ENCODE assay signal across 19 cellular contexts in genomic region chr15:100107151-100107550, GRCh38.
"Had no signal": no experiment of that assay in that cellular context is flagged by ENCODE, and none has a peak within 500 bp of the region (broad histone marks: within the 10 kb centered on the region; RNA-seq: fewer than 3 reads in every experiment).

No MANE protein-coding gene starts in this region.

- DNase-seq: activated naive CD4-positive, alpha-beta T cell treated with anti-CD3 and anti-CD28 coated beads for 36 hours; activated naive CD8-positive, alpha-beta T cell treated with anti-CD3 and anti-CD28 coated beads, Interleukin-2, amount 10 ng/mL, durations not matched to agents 7 days and 5 days; activated T-cell treated with anti-CD3 and anti-CD28 coated beads, Interleukin-2, amount 50 U/mL, for 1 hour; amniotic stem cell; naive thymus-derived CD8-positive, alpha-beta T cell; stimulated activated CD4-positive, alpha-beta T cell treated with anti-CD3 and anti-CD28 coated beads, Interleukin-15, amount 100 ng/mL, for 24 hours; stimulated activated naive CD4-positive, alpha-beta T cell; T-cell; WERI-Rb-1 had no signal

- H3K27ac Mint-ChIP-seq: activated naive CD4-positive, alpha-beta T cell treated with anti-CD3 and anti-CD28 coated beads for 36 hours; activated naive CD8-positive, alpha-beta T cell treated with anti-CD3 and anti-CD28 coated beads, Interleukin-2, amount 10 ng/mL, durations not matched to agents 7 days and 5 days; activated T-helper 2 cell treated with anti-CD3 and anti-CD28 coated beads, Interferon-gamma antibody, Interleukin-2, Interleukin-4, amounts not matched to agents 10 μg/mL and 5 μg/mL and 100 μg/mL, durations not matched to agents 14 hours and 24 hours and 36 hours; mesothelial cell of epicardium; T-cell; type B pancreatic cell had no signal

- H3K36me3 Mint-ChIP-seq: naive thymus-derived CD8-positive, alpha-beta T cell had no signal

- H3K27me3 ChIP-seq: cardiac muscle cell, heart left ventricle, right atrium auricular region had no signal

- H3K9me3 Mint-ChIP-seq: activated naive CD4-positive, alpha-beta T cell treated with anti-CD3 and anti-CD28 coated beads for 36 hours; activated naive CD8-positive, alpha-beta T cell treated with anti-CD3 and anti-CD28 coated beads, Interleukin-2, amount 10 ng/mL, durations not matched to agents 7 days and 5 days; activated T-helper 2 cell treated with anti-CD3 and anti-CD28 coated beads, Interferon-gamma antibody, Interleukin-2, Interleukin-4, amounts not matched to agents 10 μg/mL and 5 μg/mL and 100 μg/mL, durations not matched to agents 14 hours and 24 hours and 36 hours; mesothelial cell of epicardium; naive thymus-derived CD8-positive, alpha-beta T cell; T-cell; type B pancreatic cell had no signal

- H3K27me3 Mint-ChIP-seq: activated naive CD8-positive, alpha-beta T cell treated with anti-CD3 and anti-CD28 coated beads, Interleukin-2, amount 10 ng/mL, durations not matched to agents 7 days and 5 days; naive thymus-derived CD8-positive, alpha-beta T cell; T-cell; type B pancreatic cell had no signal

- ATAC-seq: heart left ventricle; naive thymus-derived CD8-positive, alpha-beta T cell; T-cell had no signal

- H3K4me3 Mint-ChIP-seq: activated naive CD4-positive, alpha-beta T cell treated with anti-CD3 and anti-CD28 coated beads for 36 hours; activated naive CD8-positive, alpha-beta T cell treated with anti-CD3 and anti-CD28 coated beads, Interleukin-2, amount 10 ng/mL, durations not matched to agents 7 days and 5 days; mesothelial cell of epicardium; naive thymus-derived CD8-positive, alpha-beta T cell; T-cell; type B pancreatic cell had no signal

- H3K36me3 ChIP-seq: cardiac muscle cell, heart left ventricle, prostate gland, right atrium auricular region, thoracic aorta, WERI-Rb-1 had no signal

- H3K9me3 ChIP-seq: heart left ventricle, prostate gland, right atrium auricular region, thoracic aorta had no signal

- H3K4me1 ChIP-seq: prostate gland had no signal

- H3K4me3 ChIP-seq: cardiac muscle cell, heart left ventricle, lung, prostate gland, right atrium auricular region, skin epidermis, thoracic aorta had no signal

- H3K27ac ChIP-seq: cardiac muscle cell, heart left ventricle, prostate gland, right atrium auricular region, skin epidermis, thoracic aorta, WERI-Rb-1 had no signal
